ENCODE assay signal across 35 cellular contexts in genomic region chr6:63744810-63745209, GRCh38.
"Had no signal": no experiment of that assay in that cellular context is flagged by ENCODE, and none has a peak within 500 bp of the region (broad histone marks: within the 10 kb centered on the region; RNA-seq: fewer than 3 reads in every experiment).

No MANE protein-coding gene starts in this region.

- H3K9me3 ChIP-seq: MG63 had no signal

- H3K27me3 ChIP-seq: MG63 had no signal

- H3K4me3 ChIP-seq: MG63 had no signal

- DNase-seq: Karpas-422, Kasumi-1, MG63, MM.1S, MV-4-11, NCI-H1048, NCI-H1092, NCI-H1092 treated with DMSO at 0.1 percent for 48 hours, NCI-H1105, NCI-H1105 treated with DMSO at 0.1 percent for 48 hours, NCI-H1417, NCI-H1417 treated with DMSO at 0.1 percent for 48 hours, NCI-H1436, NCI-H146, NCI-H1694, NCI-H1694 treated with DMSO at 0.1 percent for 48 hours, NCI-H187, NCI-H187 treated with DMSO at 0.1 percent for 48 hours, NCI-H1930, NCI-H2029, NCI-H2029 treated with DMSO at 0.1 percent for 48 hours, NCI-H2081, NCI-H2081 treated with DMSO at 0.1 percent for 48 hours, NCI-H2107, NCI-H2171, NCI-H2171 treated with DMSO at 0.1 percent for 48 hours, NCI-H2227 treated with DMSO at 0.1 percent for 48 hours, NCI-H226, NCI-H345, NCI-H446, NCI-H446 treated with DMSO at 0.1 percent for 48 hours, NCI-H510A, NCI-H510A treated with DMSO at 0.1 percent for 48 hours, NCI-H524, NCI-H524 treated with DMSO at 0.1 percent for 48 hours had no signal

- H3K36me3 ChIP-seq: MG63 had no signal
